Comparison of ENCODE assay signal across 23 cellular contexts in genomic region chr5:134600600-134600999, GRCh38. TPM values are rescaled to one million over a fixed set of nuclear protein-coding genes. Genes with fewer than 3 reads are reported as not detected.
DNase-seq lines count a peak whose midpoint lies in the region; FAIRE-seq and TF ChIP-seq lines count a peak whose summit lies in the region.
"Had no signal": no experiment of that assay in that cellular context is flagged by ENCODE, and none has a peak within 500 bp of the region (broad histone marks: within the 10 kb centered on the region; RNA-seq: fewer than 3 reads in every experiment).

No MANE protein-coding gene starts in this region.

- TF ChIP-seq CTCF in astrocyte (IDR thresholded peaks at IDR 0.05; ENCODE audit: insufficient read depth, low read depth, low read length): no peak
- no peak for TF ChIP-seq CTCF in smooth muscle cell (IDR thresholded peaks at IDR 0.05; ENCODE audit: borderline replicate concordance, insufficient read depth, poor library complexity, severe bottlenecking)
- TF ChIP-seq CTCF in vagina (IDR thresholded peaks at IDR 0.05): no peak

- no peak for FAIRE-seq in astrocyte (lab: Jason Lieb, UNC)

- peaks cover 36% of the 10 kb centered on the region for H3K36me3 Mint-ChIP-seq in activated T-cell treated with anti-CD3 and anti-CD28 coated beads, Interleukin-2, amount 50 U/mL, for 24 hours (ENCODE audit: low read depth)
- H3K36me3 Mint-ChIP-seq in astrocyte (ENCODE audit: low read depth, unreplicated experiment): peaks cover under 1% of the 10 kb centered on the region

- H3K4me3 ChIP-seq in astrocyte (ENCODE audit: insufficient read depth, low read depth, low read length) (no peak overlapping the region), smooth muscle cell (no peak overlapping the region), vagina (no peak overlapping the region)
- H3K4me3 ChIP-seq: esophagus muscularis mucosa, neural progenitor cell, upper lobe of right lung had no signal

- H3K4me1 ChIP-seq in astrocyte (ENCODE audit: insufficient read depth, low read length): peaks cover 7% of the 10 kb centered on the region
- no peaks in the 10 kb centered on the region for H3K4me1 ChIP-seq in smooth muscle cell (ENCODE audit: low read depth)
- H3K4me1 ChIP-seq in vagina: no peaks in the 10 kb centered on the region
- H3K4me1 ChIP-seq: upper lobe of right lung had no signal

- H3K4me1 Mint-ChIP-seq in activated T-cell treated with anti-CD3 and anti-CD28 coated beads, Interleukin-2, amount 50 U/mL, for 24 hours (ENCODE audit: low read depth): peaks cover 50% of the 10 kb centered on the region
- H3K4me1 Mint-ChIP-seq in astrocyte (ENCODE audit: low read depth, unreplicated experiment): peaks cover 10% of the 10 kb centered on the region
- H3K4me1 Mint-ChIP-seq: activated B cell treated with CpG ODN at 0.5 μM for 24 hours, mesothelial cell of epicardium, neural progenitor cell had no signal

- intact Hi-C loops in vagina (cut with DNase I): no loop called here

- no peak overlapping the region for H3K4me3 Mint-ChIP-seq in activated T-cell treated with anti-CD3 and anti-CD28 coated beads, Interleukin-2, amount 50 U/mL, for 24 hours
- H3K4me3 Mint-ChIP-seq in astrocyte (ENCODE audit: unreplicated experiment): no peak overlapping the region
- H3K4me3 Mint-ChIP-seq: activated B cell treated with CpG ODN at 0.5 μM for 24 hours; activated T-helper 17 cell treated with anti-CD3 and anti-CD28 coated beads, Interleukin-2, amount 50 U/mL, for 72 hours; CD4-positive, alpha-beta memory T cell; mesothelial cell of epicardium; neural progenitor cell; stimulated activated naive CD8-positive, alpha-beta T cell treated with anti-CD3 and anti-CD28 coated beads, Interleukin-15, amount 100 ng/mL, for 72 hours; T-helper 1 cell treated with Interleukin-12 subunit alpha and Interleukin-12 subunit beta and Interleukin-4 antibody, amounts not matched to agents 30 μg/mL and 1 μg/mL, for 36 hours had no signal

- H3F3A ChIP-seq in smooth muscle cell (ENCODE audit: low read depth): no peaks in the 10 kb centered on the region

- peaks cover 15% of the 10 kb centered on the region for H3K36me3 ChIP-seq in astrocyte (ENCODE audit: insufficient read depth, low read length)
- H3K36me3 ChIP-seq in smooth muscle cell (ENCODE audit: low read depth): peaks cover 5% of the 10 kb centered on the region
- H3K36me3 ChIP-seq in vagina: peaks cover 0 to 5% of the 10 kb centered on the region in 2 donors
- H3K36me3 ChIP-seq: neural progenitor cell had no signal

- no peak for DNase-seq in activated T-cell treated with anti-CD3 and anti-CD28 coated beads, Interleukin-2, amount 50 U/mL, for 24 hours
- DNase-seq in activated T-cell treated with anti-CD3 and anti-CD28 coated beads, Interleukin-2, amount 50 U/mL, for 48 hours: no peak
- peak; percentile 85 for DNase-seq in astrocyte (ENCODE audit: low read depth)
- peak; percentile 69 for DNase-seq in fibroblast of peridontal ligament (ENCODE audit: extremely low read depth)
- DNase-seq in smooth muscle cell (lab: John Stamatoyannopoulos, UW; ENCODE audit: unreplicated experiment): no peak
- no peak for DNase-seq in vagina (ENCODE audit: extremely low spot score in 2 of 2)
- no peak for DNase-seq in NCI-H524 (lab: John Stamatoyannopoulos, UW)
- DNase-seq in NCI-H2196 treated with DMSO at 0.1 percent for 48 hours (lab: John Stamatoyannopoulos, UW; ENCODE audit: unreplicated experiment): no peak
- DNase-seq: activated B cell treated with CpG ODN at 0.5 μM for 24 hours; CD4-positive, alpha-beta memory T cell; dermis blood vessel endothelial cell; DMS79 treated with DMSO at 0.1 percent for 48 hours; NCI-H1694; NCI-H446; retina; SHP77; stimulated activated naive CD8-positive, alpha-beta T cell treated with anti-CD3 and anti-CD28 coated beads, Interleukin-15, amount 100 ng/mL, for 72 hours; upper lobe of right lung had no signal

- H3K9me3 ChIP-seq in astrocyte (ENCODE audit: insufficient read depth, low read depth, low read length) (no peaks in the 10 kb centered on the region), smooth muscle cell (replicated peaks; ENCODE audit: low read depth) (no peaks in the 10 kb centered on the region), vagina (no peaks in the 10 kb centered on the region)
- H3K9me3 ChIP-seq: esophagus muscularis mucosa, upper lobe of right lung had no signal

- 67% methylated on average over 3 of the region's 3 CpGs for WGBS in smooth muscle cell (ENCODE audit: low lambda C conversion rate)

- peak overlapping the region; percentile 44 for H3K27ac Mint-ChIP-seq in activated T-cell treated with anti-CD3 and anti-CD28 coated beads, Interleukin-2, amount 50 U/mL, for 24 hours
- no peak overlapping the region for H3K27ac Mint-ChIP-seq in astrocyte (ENCODE audit: unreplicated experiment)
- H3K27ac Mint-ChIP-seq: activated B cell treated with CpG ODN at 0.5 μM for 24 hours; activated T-helper 17 cell treated with anti-CD3 and anti-CD28 coated beads, Interleukin-2, amount 50 U/mL, for 72 hours; mesothelial cell of epicardium; neural progenitor cell; stimulated activated naive CD8-positive, alpha-beta T cell treated with anti-CD3 and anti-CD28 coated beads, Interleukin-15, amount 100 ng/mL, for 72 hours; T-helper 1 cell treated with Interleukin-12 subunit alpha and Interleukin-12 subunit beta and Interleukin-4 antibody, amounts not matched to agents 30 μg/mL and 1 μg/mL, for 36 hours had no signal

- H3K9ac ChIP-seq in astrocyte (ENCODE audit: low read length) (no peak overlapping the region), smooth muscle cell (ENCODE audit: low read depth) (no peak overlapping the region)
- H3K9ac ChIP-seq: neural progenitor cell had no signal

- H3K27me3 ChIP-seq in astrocyte (ENCODE audit: insufficient read depth, low read length): no peaks in the 10 kb centered on the region
- H3K27me3 ChIP-seq in smooth muscle cell (ENCODE audit: low read depth): no peaks in the 10 kb centered on the region
- no peaks in the 10 kb centered on the region for H3K27me3 ChIP-seq in vagina
- H3K27me3 ChIP-seq: esophagus muscularis mucosa, neural progenitor cell, upper lobe of right lung had no signal

- H4K20me1 ChIP-seq in astrocyte (ENCODE audit: insufficient read depth, low read length) (no peaks in the 10 kb centered on the region), smooth muscle cell (ENCODE audit: low read depth) (no peaks in the 10 kb centered on the region)

- no peaks in the 10 kb centered on the region for H3K27me3 Mint-ChIP-seq in activated T-cell treated with anti-CD3 and anti-CD28 coated beads, Interleukin-2, amount 50 U/mL, for 24 hours
- H3K27me3 Mint-ChIP-seq in astrocyte (ENCODE audit: low read depth, unreplicated experiment): peaks cover under 1% of the 10 kb centered on the region
- H3K27me3 Mint-ChIP-seq: activated B cell treated with CpG ODN at 0.5 μM for 24 hours; activated T-helper 17 cell treated with anti-CD3 and anti-CD28 coated beads, Interleukin-2, amount 50 U/mL, for 72 hours; CD4-positive, alpha-beta memory T cell; stimulated activated naive CD8-positive, alpha-beta T cell treated with anti-CD3 and anti-CD28 coated beads, Interleukin-15, amount 100 ng/mL, for 72 hours had no signal

- no peak for TF ChIP-seq POLR2A in vagina (IDR thresholded peaks at IDR 0.05)

- no peaks in the 10 kb centered on the region for H3K9me3 Mint-ChIP-seq in activated T-cell treated with anti-CD3 and anti-CD28 coated beads, Interleukin-2, amount 50 U/mL, for 24 hours
- no peaks in the 10 kb centered on the region for H3K9me3 Mint-ChIP-seq in astrocyte (ENCODE audit: unreplicated experiment)
- H3K9me3 Mint-ChIP-seq: activated B cell treated with CpG ODN at 0.5 μM for 24 hours; activated T-helper 17 cell treated with anti-CD3 and anti-CD28 coated beads, Interleukin-2, amount 50 U/mL, for 72 hours; CD4-positive, alpha-beta memory T cell; neural progenitor cell; stimulated activated naive CD8-positive, alpha-beta T cell treated with anti-CD3 and anti-CD28 coated beads, Interleukin-15, amount 100 ng/mL, for 72 hours; T-helper 1 cell treated with Interleukin-12 subunit alpha and Interleukin-12 subunit beta and Interleukin-4 antibody, amounts not matched to agents 30 μg/mL and 1 μg/mL, for 36 hours had no signal

- H3K27ac ChIP-seq in astrocyte (ENCODE audit: low read depth, low read length) (no peak overlapping the region), smooth muscle cell (ENCODE audit: low read depth) (peak overlapping the region; percentile 35), vagina (no peak overlapping the region)
- H3K27ac ChIP-seq: esophagus muscularis mucosa, neural progenitor cell, upper lobe of right lung had no signal

- H2AFZ ChIP-seq in astrocyte (ENCODE audit: low read depth, low read length) (no peak overlapping the region), smooth muscle cell (ENCODE audit: low read depth) (no peak overlapping the region)
- H2AFZ ChIP-seq: neural progenitor cell had no signal

- H3K4me2 ChIP-seq in astrocyte (ENCODE audit: low read length) (peak overlapping the region; percentile 66), smooth muscle cell (peak overlapping the region; percentile 62)
- H3K4me2 ChIP-seq: neural progenitor cell had no signal

- H3K79me2 ChIP-seq in astrocyte (ENCODE audit: insufficient read depth, low read length): no peaks in the 10 kb centered on the region
- H3K79me2 ChIP-seq in smooth muscle cell (ENCODE audit: low read depth): no peaks in the 10 kb centered on the region

RNA-seq across cellular contexts. Expression of gene SAR1B, which starts 32.0 kb away (rescaled TPM):
- total RNA-seq in astrocyte (63.8 and 64.3 TPM in 2 replicates), smooth muscle cell (69.3 and 73.8 TPM in 2 replicates), vagina (47.1 TPM)
- polyA plus RNA-seq in smooth muscle cell: 42.9 and 52.0 TPM in 2 replicates

RNA-seq across cellular contexts. Expression of gene SEC24A, which starts 48.0 kb away (rescaled TPM):
- total RNA-seq in astrocyte: 51.9 and 56.1 TPM in 2 replicates
- total RNA-seq in smooth muscle cell: 76.9 and 82.3 TPM in 2 replicates
- polyA plus RNA-seq in smooth muscle cell: 18.1 and 27.0 TPM in 2 replicates
- total RNA-seq in vagina: 11.3 TPM

Comparison
In these comparisons a context has a peak if more than half of its experiments do, and no peak if none do; other contexts are left out.
1. DNase-seq: peak in astrocyte (single experiment) and fibroblast of peridontal ligament (single experiment); none in activated T-cell treated with anti-CD3 and anti-CD28 coated beads, Interleukin-2, amount 50 U/mL, for 24 hours (single experiment), activated T-cell treated with anti-CD3 and anti-CD28 coated beads, Interleukin-2, amount 50 U/mL, for 48 hours (0 of 2), smooth muscle cell (single experiment), vagina (0 of 2), NCI-H524 (0 of 2) and NCI-H2196 treated with DMSO at 0.1 percent for 48 hours (single experiment).